Comparison of ENCODE assay signal across 16 cellular contexts in genomic region chrX:153521034-153521433, GRCh38. TPM values are rescaled to one million over a fixed set of nuclear protein-coding genes. Genes with fewer than 3 reads are reported as not detected.
DNase-seq lines count a peak whose midpoint lies in the region; ATAC-seq and TF ChIP-seq lines count a peak whose summit lies in the region.
"Had no signal": no experiment of that assay in that cellular context is flagged by ENCODE, and none has a peak within 500 bp of the region (broad histone marks: within the 10 kb centered on the region; RNA-seq: fewer than 3 reads in every experiment).

No MANE protein-coding gene starts in this region.

- no peak for TF ChIP-seq CTCF in retinal pigment epithelial cell (conservative IDR thresholded peaks at IDR 0.05; ENCODE audit: low read depth, low read length)

- no peak overlapping the region for H3K4me3 ChIP-seq in retinal pigment epithelial cell (ENCODE audit: low read length)
- H3K4me3 ChIP-seq: suprapubic skin had no signal

- ATAC-seq in esophagus mucosa (peak; percentile 82), HG02840 (IDR thresholded peaks at IDR 0.05; ENCODE audit: low FRiP score, unreplicated experiment) (no peak)

- DNase-seq in NCI-H1092 treated with DMSO at 0.1 percent for 48 hours (lab: John Stamatoyannopoulos, UW) (peak; percentile 17), NCI-H1092 (lab: John Stamatoyannopoulos, UW) (no peak), NCI-H226 (peak; percentile 64), retinal pigment epithelial cell (ENCODE audit: low read depth) (peak; percentile 35), NCI-H526 (lab: John Stamatoyannopoulos, UW) (no peak)
- DNase-seq in stimulated activated naive CD4-positive, alpha-beta T cell treated with Interleukin-2 at 50 U/mL for 16 hours (lab: John Stamatoyannopoulos, UW) = no peak
- DNase-seq: activated CD8-positive, alpha-beta memory T cell treated with anti-CD3 and anti-CD28 coated beads for 24 hours; activated naive CD4-positive, alpha-beta T cell treated with anti-CD3 and anti-CD28 coated beads for 36 hours; Caco-2; NCI-H748 treated with DMSO at 0.1 percent for 48 hours; SHP77 treated with DMSO at 0.1 percent for 48 hours had no signal

RNA-seq across cellular contexts. Expression of gene ATP2B3, which starts 3.6 kb away (rescaled TPM):
- not detected for total RNA-seq in esophagus mucosa
- total RNA-seq: activated naive CD4-positive, alpha-beta T cell treated with anti-CD3 and anti-CD28 coated beads for 36 hours; Caco-2; epithelial cell of proximal tubule; mesenteric fat pad; suprapubic skin had no signal

RNA-seq across cellular contexts. Expression of gene BGN, which starts 26.3 kb away (rescaled TPM):
- 29.3 TPM for total RNA-seq in esophagus mucosa
- total RNA-seq: activated naive CD4-positive, alpha-beta T cell treated with anti-CD3 and anti-CD28 coated beads for 36 hours had no signal

RNA-seq across cellular contexts. Expression of gene HAUS7, which starts 50.7 kb away (rescaled TPM):
- total RNA-seq in esophagus mucosa = 16.6 TPM

Comparison
In these comparisons a context has a peak if more than half of its experiments do, and no peak if none do; other contexts are left out.
1. DNase-seq: peak in NCI-H1092 treated with DMSO at 0.1 percent for 48 hours (single experiment), NCI-H226 (single experiment) and retinal pigment epithelial cell (single experiment); none in NCI-H1092 (single experiment), stimulated activated naive CD4-positive, alpha-beta T cell treated with Interleukin-2 at 50 U/mL for 16 hours (single experiment) and NCI-H526 (0 of 2).